ENCODE assay signal across 8 cellular contexts in the genomic region with DNA sequence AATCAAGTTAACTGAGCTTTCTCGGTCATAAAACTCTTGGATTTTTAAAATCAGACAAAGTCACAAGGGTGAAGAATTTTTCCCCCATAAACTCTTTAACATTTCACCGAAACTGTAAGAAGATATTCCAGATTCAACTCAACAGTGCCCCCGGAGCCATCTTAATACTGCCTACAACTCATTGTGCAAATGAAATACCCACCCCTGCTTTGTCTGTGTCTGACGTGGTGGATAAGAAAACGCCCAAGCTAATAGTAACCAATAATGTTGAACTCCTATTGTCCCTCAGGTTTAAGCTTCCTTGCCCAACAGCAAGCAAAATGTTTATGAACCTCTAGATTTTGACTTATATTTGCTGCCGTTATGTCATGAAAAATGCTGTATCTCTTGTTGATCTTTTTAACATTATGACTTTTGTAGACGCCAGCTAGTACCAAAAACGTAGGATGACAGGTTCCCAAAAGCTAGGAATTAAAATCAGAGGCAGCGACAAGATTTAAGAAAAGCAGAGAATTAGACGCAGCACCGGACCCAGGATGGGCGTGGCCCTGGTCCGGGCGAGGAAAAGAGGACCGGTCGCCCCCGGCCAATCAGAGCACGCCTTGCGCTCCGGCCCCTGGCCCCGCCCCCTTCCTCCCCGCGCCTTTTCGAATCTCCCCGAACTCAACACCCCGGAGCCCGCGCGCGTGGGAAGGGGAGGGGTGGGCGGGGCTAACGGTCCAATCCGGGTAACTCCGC. TPM values are rescaled to one million over a fixed set of nuclear protein-coding genes. Genes with fewer than 3 reads are reported as not detected.
DNase-seq lines count a peak whose midpoint lies in the region; ATAC-seq and TF ChIP-seq lines count a peak whose summit lies in the region.

No MANE protein-coding gene starts in this region.

- H3K9me3 ChIP-seq in A673 (ENCODE audit: low read depth, low read length, poor library complexity, severe bottlenecking) (no peaks in the 10 kb centered on the region), spleen (no peaks in the 10 kb centered on the region)

- H3K36me3 ChIP-seq in A673 (ENCODE audit: insufficient read depth, low read length, poor library complexity, severe bottlenecking) = peaks cover 47% of the 10 kb centered on the region
- peaks cover 0 to 35% (median 6%) of the 10 kb centered on the region in 6 donors for H3K36me3 ChIP-seq in spleen

- POLR2A ChIA-PET in A673 (lab: Charles Lee; ENCODE audit: low non-redundant PET) (interaction anchor here (1.2 kb wide), 1 partner anchor 9 kb away, joined by 5 read pairs; no protein-coding TSS in a partner anchor), activated B cell treated with CpG ODN at 0.5 μM for 24 hours (lab: Charles Lee) (interaction anchor here (0.6 to 3.1 kb wide), 7 partner anchors 10 to 415 kb away, joined by 3 to 25 read pairs (median 5); partner anchors contain the start of gene PAFAH2)

- H3K4me3 ChIP-seq in A673 (ENCODE audit: low read depth, low read length, poor library complexity, severe bottlenecking) (peak overlapping the region; percentile 88), cardiac fibroblast (replicated peaks in 1 of 2; ENCODE audit: low read depth in 2 of 2, low read length in 2 of 2) (peak overlapping the region; percentile 65 to 69), spleen (peak overlapping the region; percentile 67 to 94 (median 84))

- WGBS in spleen, 5 donors = 0 to 3% (median 1%) methylated on average over 19 to 34 of the region's 34 CpGs

- no peaks in the 10 kb centered on the region for H3K9me3 Mint-ChIP-seq in activated B cell treated with CpG ODN at 0.5 μM for 24 hours

- peak; percentile 34 for TF ChIP-seq CTCF in A673 (conservative IDR thresholded peaks at IDR 0.05; ENCODE audit: low read depth, low read length)
- TF ChIP-seq CTCF in activated B cell treated with CpG ODN at 0.5 μM for 24 hours (IDR thresholded peaks at IDR 0.05) = no peak
- peak; percentile 21 for TF ChIP-seq CTCF in cardiac fibroblast (IDR thresholded peaks at IDR 0.05; ENCODE audit: low read depth, low read length)
- peak in 1 of 11 experiments; percentile 15 for TF ChIP-seq CTCF in spleen (IDR thresholded peaks at IDR 0.05 in 8 of 11, conservative IDR thresholded peaks at IDR 0.05 in 3 of 11)

- H3K27me3 Mint-ChIP-seq in activated B cell treated with CpG ODN at 0.5 μM for 24 hours = no peaks in the 10 kb centered on the region

- H3K4me1 ChIP-seq in A673 (ENCODE audit: insufficient read depth, low read length, poor library complexity, severe bottlenecking) = peaks cover 23% of the 10 kb centered on the region
- peaks cover 10 to 43% (median 24%) of the 10 kb centered on the region in 6 donors for H3K4me1 ChIP-seq in spleen

- peak overlapping the region; percentile 90 for H3K4me3 Mint-ChIP-seq in activated B cell treated with CpG ODN at 0.5 μM for 24 hours

- CTCF ChIA-PET in A673 (lab: Charles Lee) = interaction anchor here (0.6 to 1.0 kb wide), 3 partner anchors 10 to 83 kb away, joined by 3 to 5 read pairs (median 4); no protein-coding TSS in a partner anchor
- CTCF ChIA-PET in activated B cell treated with CpG ODN at 0.5 μM for 24 hours (lab: Charles Lee) = interaction anchor here (1.0 to 3.4 kb wide), 3 partner anchors 10 to 95 kb away, joined by 5 to 22 read pairs (median 11); partner anchors contain the start of gene PAFAH2

- DNase-seq in A673 (ENCODE audit: low spot score) = peak; percentile 98
- DNase-seq in NCI-H226 = peak; percentile 69
- DNase-seq in activated B cell treated with CpG ODN at 0.5 μM for 24 hours = peak; percentile 82
- peak; percentile 90 to 92 for DNase-seq in cardiac fibroblast (ENCODE audit: low read depth in 2 of 2)
- DNase-seq in inferior parietal cortex (ENCODE audit: extremely low spot score) = peak; percentile 90
- peak; percentile 98 for DNase-seq in spleen

- H3K27me3 ChIP-seq in A673 (replicated peaks; ENCODE audit: insufficient read depth, low read depth, low read length, poor library complexity) (no peaks in the 10 kb centered on the region), spleen (replicated peaks in 1 of 7) (peaks cover 0 to 5% (median 0%) of the 10 kb centered on the region in 7 donors)

- TF ChIP-seq POLR2A in spleen (IDR thresholded peaks at IDR 0.05) = no peak

- H3K27ac Mint-ChIP-seq in activated B cell treated with CpG ODN at 0.5 μM for 24 hours = peak overlapping the region; percentile 76

- BruUV-seq in A673 (replicated peaks; lab: Mats Ljungman, UMichigan) = TSS peak; percentile 24

- H3K36me3 Mint-ChIP-seq in activated B cell treated with CpG ODN at 0.5 μM for 24 hours (ENCODE audit: low read depth) = peaks cover 18% of the 10 kb centered on the region

- ATAC-seq in GM18907 (IDR thresholded peaks at IDR 0.05; ENCODE audit: unreplicated experiment) (peak; percentile 79), HG03175 (IDR thresholded peaks at IDR 0.05; ENCODE audit: unreplicated experiment) (peak; percentile 71), activated B cell treated with CpG ODN at 0.5 μM for 24 hours (ENCODE audit: low read depth) (peak; percentile 81)

- H3K27ac ChIP-seq in A673 (ENCODE audit: low read depth, low read length, poor library complexity, severe bottlenecking) (peak overlapping the region; percentile 97), spleen (peak overlapping the region in 7 of 8 donors; percentile 41 to 81 (median 79))

- peaks cover 15% of the 10 kb centered on the region for H3K4me1 Mint-ChIP-seq in activated B cell treated with CpG ODN at 0.5 μM for 24 hours

- intact Hi-C loops in A673 (cut with micrococcal nuclease; ENCODE audit: unreplicated experiment) = no loop called here
- intact Hi-C loops in activated B cell treated with CpG ODN at 0.5 μM for 24 hours (cut with micrococcal nuclease) = loop anchor here (1.0 to 5.0 kb wide), 4 partner anchors 10 to 527 kb away; partner anchors contain the start of gene DHDDS
- intact Hi-C loops in spleen (cut with DNase I; ENCODE audit: low total_unique reads) = no loop called here

RNA-seq across cellular contexts. Expression of gene STMN1, which starts 1.1 kb away (rescaled TPM):
- 920 and 933 TPM in 2 replicates for total RNA-seq in A673 (2021)
- 24.8 and 25.6 TPM in 2 replicates for total RNA-seq in activated B cell treated with CpG ODN at 0.5 μM for 24 hours
- 10 to 100 TPM; 40.3 to 59.5 (median 47.8) TPM for total RNA-seq in spleen
- 100 to 1,000 TPM in 1 of 3 donors, 10 to 100 TPM in 2; 48.4 to 174 (median 95.8) TPM for polyA plus RNA-seq in spleen

RNA-seq across cellular contexts. Expression of gene PAQR7, which starts 29.6 kb away (rescaled TPM):
- total RNA-seq in A673 (2021) (2.9 and 3.0 TPM in 2 replicates), activated B cell treated with CpG ODN at 0.5 μM for 24 hours (3.7 and 4.6 TPM in 2 replicates), spleen (10 to 100 TPM in 4 of 7 donors, 1 to 10 TPM in 3; 9.2 to 14.2 (median 11.9) TPM)
- polyA plus RNA-seq in spleen = 1 to 10 TPM; 3.0 to 4.8 (median 4.0) TPM

RNA-seq across cellular contexts. Expression of gene AUNIP, which starts 45.9 kb away (rescaled TPM):
- 17.7 and 18.9 TPM in 2 replicates for total RNA-seq in A673 (2021)
- 0.42 and 0.64 TPM in 2 replicates for total RNA-seq in activated B cell treated with CpG ODN at 0.5 μM for 24 hours
- total RNA-seq in spleen = 1 to 10 TPM in 1 of 7 donors, under 1 TPM in 3, not detected in 3; 0.28 to 1.3 (median 0.71) TPM
- under 1 TPM; 0.07 to 0.61 (median 0.38) TPM for polyA plus RNA-seq in spleen

Comparison
In these comparisons a context has a peak if more than half of its experiments do, and no peak if none do; other contexts are left out.
1. Peak in every context shown above with its lines: DNase-seq, ATAC-seq, H3K4me3 ChIP-seq and H3K27ac ChIP-seq.
2. RNA of gene STMN1, which starts 1.1 kb away (total RNA-seq): 920 to 933 TPM in A673; 40.3 to 59.5 TPM in spleen and 24.8 to 25.6 TPM in activated B cell treated with CpG ODN at 0.5 μM for 24 hours; every median in the first group is over 10 times any median in the second.